Comparison of ENCODE assay signal across 8 cellular contexts in genomic region chr9:98848450-98849149, GRCh38. TPM values are rescaled to one million over a fixed set of nuclear protein-coding genes. Genes with fewer than 3 reads are reported as not detected.
DNase-seq lines count a peak whose midpoint lies in the region; ATAC-seq and TF ChIP-seq lines count a peak whose summit lies in the region.

No MANE protein-coding gene starts in this region.

- H3K4me3 Mint-ChIP-seq in CD8-positive, alpha-beta T cell, result no peak overlapping the region

- H3K27me3 ChIP-seq in CD8-positive, alpha-beta T cell (ENCODE audit: insufficient read depth, low read length), result no peaks in the 10 kb centered on the region
- H3K27me3 ChIP-seq in OCI-LY3 (ENCODE audit: low read depth, low read length), result no peaks in the 10 kb centered on the region

- POLR2A ChIA-PET in CD8-positive, alpha-beta T cell (lab: Charles Lee), result interaction anchor here (0.8 kb wide), 1 partner anchor 24 kb away, joined by 3 read pairs; no protein-coding TSS in a partner anchor

- H3K9me3 Mint-ChIP-seq in CD8-positive, alpha-beta T cell, result no peaks in the 10 kb centered on the region

- H3K4me1 ChIP-seq in CD8-positive, alpha-beta T cell (ENCODE audit: insufficient read depth, low read length), result no peaks in the 10 kb centered on the region
- no peaks in the 10 kb centered on the region for H3K4me1 ChIP-seq in OCI-LY3 (ENCODE audit: low read length)

- no peak for TF ChIP-seq POLR2A in erythroblast (IDR thresholded peaks at IDR 0.05; ENCODE audit: low read length)

- no peaks in the 10 kb centered on the region for H3K79me2 ChIP-seq in OCI-LY3 (ENCODE audit: low read length)

- peaks cover 3% of the 10 kb centered on the region for H3K4me1 Mint-ChIP-seq in CD8-positive, alpha-beta T cell (ENCODE audit: low read depth)

- no peak overlapping the region for H3K9ac ChIP-seq in OCI-LY3 (ENCODE audit: low read length)

- peak; percentile 90 for ATAC-seq in CD8-positive, alpha-beta T cell
- peak; percentile 94 for ATAC-seq in GM19455 (IDR thresholded peaks at IDR 0.05; ENCODE audit: unreplicated experiment)

- H2AFZ ChIP-seq in OCI-LY3 (ENCODE audit: low read depth, low read length), result no peak overlapping the region

- H3K27me3 Mint-ChIP-seq in CD8-positive, alpha-beta T cell (ENCODE audit: low read depth), result no peaks in the 10 kb centered on the region

- CTCF ChIA-PET in CD8-positive, alpha-beta T cell (lab: Charles Lee), result interaction anchor here (0.6 to 3.2 kb wide), 31 partner anchors 8 to 533 kb away, joined by 3 to 32 read pairs (median 5); no protein-coding TSS in a partner anchor

- no peak overlapping the region for H3K4me2 ChIP-seq in OCI-LY3 (ENCODE audit: low read length)

- no peaks in the 10 kb centered on the region for H4K20me1 ChIP-seq in OCI-LY3 (ENCODE audit: insufficient read depth, low read length)

- H3K36me3 Mint-ChIP-seq in CD8-positive, alpha-beta T cell, result peaks cover 26% of the 10 kb centered on the region

- H3K27ac Mint-ChIP-seq in CD8-positive, alpha-beta T cell, result no peak overlapping the region

- intact Hi-C loops in CD8-positive, alpha-beta T cell (cut with DNase I, micrococcal nuclease), result loop anchor here (1.0 to 10.0 kb wide), 5 partner anchors 152 to 1476 kb away; no protein-coding TSS in a partner anchor

- TF ChIP-seq CTCF in CD8-positive, alpha-beta T cell (IDR thresholded peaks at IDR 0.05), result peak; percentile 95
- peak; percentile 91 for TF ChIP-seq CTCF in OCI-LY3 (IDR thresholded peaks at IDR 0.05; ENCODE audit: low read depth, low read length)

- no peaks in the 10 kb centered on the region for H3K36me3 ChIP-seq in CD8-positive, alpha-beta T cell (ENCODE audit: insufficient read depth, low read length)
- peaks cover 2% of the 10 kb centered on the region for H3K36me3 ChIP-seq in OCI-LY3 (replicated peaks; ENCODE audit: low read depth, low read length)

- H3K4me3 ChIP-seq in CD8-positive, alpha-beta T cell (ENCODE audit: low read depth, low read length), result no peak overlapping the region
- no peak overlapping the region for H3K4me3 ChIP-seq in OCI-LY3 (ENCODE audit: low read length)

- H3K27ac ChIP-seq in CD8-positive, alpha-beta T cell (ENCODE audit: low read depth, low read length), result no peak overlapping the region
- no peak overlapping the region for H3K27ac ChIP-seq in OCI-LY3 (ENCODE audit: low read length)

- DNase-seq in CD8-positive, alpha-beta T cell, result peak; percentile 47 to 83 (median 76)
- DNase-seq in HT-29 (ENCODE audit: low spot score) (peak; percentile 94), activated T-cell treated with anti-CD3 and anti-CD28 coated beads for 24 hours (ENCODE audit: low read depth) (peak; percentile 64), erythroblast (lab: John Stamatoyannopoulos, UW) (peak; percentile 86 to 93), myocyte (ENCODE audit: low read depth) (peak; percentile 89)
- peak; percentile 29 to 47 for DNase-seq in stimulated activated CD8-positive, alpha-beta memory T cell treated with anti-CD3 and anti-CD28 coated beads, Interleukin-4, amount 100 ng/mL, for 4 hours (ENCODE audit: low read depth in 2 of 2, low spot score in 1 of 2)

- no peaks in the 10 kb centered on the region for H3K9me3 ChIP-seq in CD8-positive, alpha-beta T cell (ENCODE audit: low read length)
- no peaks in the 10 kb centered on the region for H3K9me3 ChIP-seq in OCI-LY3 (ENCODE audit: insufficient read depth, low read length)

RNA-seq across cellular contexts. Expression of gene GALNT12, which starts 41.1 kb away (rescaled TPM):
- total RNA-seq in CD8-positive, alpha-beta T cell, result 1 to 10 TPM; 7.9 to 9.0 TPM
- total RNA-seq in HT-29 (2014; rRNA removed; shearing (Covaris generic)), result 39.1 and 53.2 TPM in 2 replicates
- total RNA-seq in myocyte, result 0.05 and 0.32 TPM in 2 replicates
- polyA plus RNA-seq in myocyte (2012), result 0.78 TPM

RNA-seq across cellular contexts. Expression of gene ANKS6, which starts 52.2 kb away (rescaled TPM):
- 10 to 100 TPM; 10.6 to 12.7 TPM for total RNA-seq in CD8-positive, alpha-beta T cell
- 43.7 and 47.8 TPM in 2 replicates for total RNA-seq in HT-29 (2014; rRNA removed; shearing (Covaris generic))
- total RNA-seq in myocyte, result 11.4 and 12.9 TPM in 2 replicates
- 14.1 TPM for polyA plus RNA-seq in myocyte (2012)

Comparison
In these comparisons a context has a peak if more than half of its experiments do, and no peak if none do; other contexts are left out.
1. DNase-seq: peak in every context shown above with its lines; median percentile 94 in HT-29; 90 in erythroblast; 89 in myocyte; 76 in CD8-positive, alpha-beta T cell; 64 in activated T-cell treated with anti-CD3 and anti-CD28 coated beads for 24 hours; 38 in stimulated activated CD8-positive, alpha-beta memory T cell treated with anti-CD3 and anti-CD28 coated beads, Interleukin-4, amount 100 ng/mL, for 4 hours.